ENCODE assay signal across 19 cellular contexts in the genomic region with DNA sequence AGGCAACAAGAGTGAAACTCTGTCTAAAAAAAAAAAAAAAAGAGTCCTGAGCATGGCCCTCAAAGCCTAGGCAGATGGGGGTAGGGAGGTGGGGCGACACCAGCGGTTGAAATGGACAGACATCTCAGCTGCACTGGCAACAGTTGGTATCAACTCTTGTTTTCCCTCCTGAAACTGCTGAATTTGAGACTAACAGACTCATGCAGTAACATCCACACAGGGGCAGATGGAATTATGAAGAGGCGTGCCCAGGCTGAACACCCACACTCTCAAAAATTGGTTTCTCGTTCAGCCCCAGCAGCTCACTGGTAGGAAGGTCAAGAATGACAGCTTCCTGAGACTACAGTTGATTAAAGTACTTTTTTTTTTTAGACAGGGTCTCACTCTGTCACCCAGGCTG. TPM values are rescaled to one million over a fixed set of nuclear protein-coding genes. Genes with fewer than 3 reads are reported as not detected.
DNase-seq lines count a peak whose midpoint lies in the region; ATAC-seq and TF ChIP-seq lines count a peak whose summit lies in the region.
"Had no signal": no experiment of that assay in that cellular context is flagged by ENCODE, and none has a peak within 500 bp of the region (broad histone marks: within the 10 kb centered on the region; RNA-seq: fewer than 3 reads in every experiment).

No MANE protein-coding gene starts in this region.

- CTCF ChIA-PET in PC-9 (lab: Charles Lee), result no interaction called here

- H2AFZ ChIP-seq in PC-9, result no peak overlapping the region

- H3F3A ChIP-seq in PC-9 (ENCODE audit: insufficient read depth, low read depth), result peaks cover 64% of the 10 kb centered on the region

- H3K4me1 ChIP-seq in PC-9 (replicated peaks; ENCODE audit: insufficient read depth) (peaks cover 78% of the 10 kb centered on the region), upper lobe of right lung (peaks cover 36% of the 10 kb centered on the region)

- H3K36me3 Mint-ChIP-seq in activated T-helper 17 cell treated with anti-CD3 and anti-CD28 coated beads, Interleukin-2, amount 50 U/mL, for 72 hours (ENCODE audit: low read depth), result peaks cover 90% of the 10 kb centered on the region
- peaks cover 50% of the 10 kb centered on the region for H3K36me3 Mint-ChIP-seq in effector memory CD8-positive, alpha-beta T cell (ENCODE audit: insufficient read depth)

- peak; percentile 13 for DNase-seq in stimulated activated naive CD4-positive, alpha-beta T cell treated with Interleukin-2 at 50 U/mL for 16 hours (lab: John Stamatoyannopoulos, UW)
- DNase-seq in stimulated activated naive CD4-positive, alpha-beta T cell (lab: John Stamatoyannopoulos, UW), result no peak
- DNase-seq in PC-9, result peak in 1 of 2 experiments; percentile 21
- DNase-seq in upper lobe of right lung, result no peak
- DNase-seq in dedifferentiated amniotic fluid mesenchymal stem cell (ENCODE audit: extremely low spot score), result no peak
- no peak for DNase-seq in Right ventricle myocardium inferior (ENCODE audit: missing footprints)
- no peak for DNase-seq in effector memory CD8-positive, alpha-beta T cell
- DNase-seq: activated CD8-positive, alpha-beta memory T cell treated with anti-CD3 and anti-CD28 coated beads for 24 hours; activated naive CD4-positive, alpha-beta T cell treated with anti-CD3 and anti-CD28 coated beads, Interleukin-2, amount 50 U/mL, for 16 hours; dermis blood vessel endothelial cell; H7; NCI-H1436 treated with DMSO at 0.1 percent for 48 hours; NCI-H510A had no signal

- peak overlapping the region; percentile 65 for H3K4me3 Mint-ChIP-seq in activated T-helper 17 cell treated with anti-CD3 and anti-CD28 coated beads, Interleukin-2, amount 50 U/mL, for 72 hours
- H3K4me3 Mint-ChIP-seq in effector memory CD8-positive, alpha-beta T cell, result no peak overlapping the region
- H3K4me3 Mint-ChIP-seq: brain had no signal

- no TSS peak for BruUV-seq in PC-9 (replicated peaks; lab: Mats Ljungman, UMichigan)

- H3K27ac ChIP-seq in PC-9 (peak overlapping the region; percentile 88), upper lobe of right lung (peak overlapping the region; percentile 55)
- H3K27ac ChIP-seq: gastroesophageal sphincter had no signal

- peaks cover 60% of the 10 kb centered on the region for H3K4me1 Mint-ChIP-seq in activated T-helper 17 cell treated with anti-CD3 and anti-CD28 coated beads, Interleukin-2, amount 50 U/mL, for 72 hours
- peaks cover 42 to 47% of the 10 kb centered on the region in 2 donors for H3K4me1 Mint-ChIP-seq in effector memory CD8-positive, alpha-beta T cell (ENCODE audit: low read depth in 2 of 2)

- H4K20me1 ChIP-seq in PC-9 (ENCODE audit: insufficient read depth), result no peaks in the 10 kb centered on the region

- peak overlapping the region; percentile 90 for H3K27ac Mint-ChIP-seq in activated T-helper 17 cell treated with anti-CD3 and anti-CD28 coated beads, Interleukin-2, amount 50 U/mL, for 72 hours
- no peak overlapping the region for H3K27ac Mint-ChIP-seq in effector memory CD8-positive, alpha-beta T cell

- no peaks in the 10 kb centered on the region for H3K79me2 ChIP-seq in PC-9 (ENCODE audit: low read depth)

- no peaks in the 10 kb centered on the region for H3K27me3 Mint-ChIP-seq in activated T-helper 17 cell treated with anti-CD3 and anti-CD28 coated beads, Interleukin-2, amount 50 U/mL, for 72 hours
- no peaks in the 10 kb centered on the region for H3K27me3 Mint-ChIP-seq in effector memory CD8-positive, alpha-beta T cell
- H3K27me3 Mint-ChIP-seq: brain had no signal

- H3K9me2 ChIP-seq in PC-9 (ENCODE audit: insufficient read depth), result no peaks in the 10 kb centered on the region

- no peaks in the 10 kb centered on the region for H3K9me3 Mint-ChIP-seq in activated T-helper 17 cell treated with anti-CD3 and anti-CD28 coated beads, Interleukin-2, amount 50 U/mL, for 72 hours
- H3K9me3 Mint-ChIP-seq in effector memory CD8-positive, alpha-beta T cell, result no peaks in the 10 kb centered on the region
- H3K9me3 Mint-ChIP-seq: brain had no signal

- H3K27me3 ChIP-seq in PC-9 (ENCODE audit: insufficient read depth, low read depth) (no peaks in the 10 kb centered on the region), upper lobe of right lung (no peaks in the 10 kb centered on the region)
- H3K27me3 ChIP-seq: gastroesophageal sphincter had no signal

- H3K4me2 ChIP-seq in PC-9, result peak overlapping the region; percentile 82
- H3K4me2 ChIP-seq: smooth muscle cell had no signal

- intact Hi-C loops in PC-9 (cut with micrococcal nuclease; ENCODE audit: unreplicated experiment) (no loop called here), upper lobe of right lung (cut with DNase I) (no loop called here), Right ventricle myocardium inferior (cut with DNase I) (no loop called here)

- no peaks in the 10 kb centered on the region for H3K9me3 ChIP-seq in PC-9 (ENCODE audit: insufficient read depth, low read depth)
- no peaks in the 10 kb centered on the region for H3K9me3 ChIP-seq in upper lobe of right lung
- H3K9me3 ChIP-seq: gastroesophageal sphincter had no signal

- H3K36me3 ChIP-seq in PC-9 (ENCODE audit: low read depth), result no peaks in the 10 kb centered on the region
- no peaks in the 10 kb centered on the region for H3K36me3 ChIP-seq in upper lobe of right lung
- H3K36me3 ChIP-seq: gastroesophageal sphincter had no signal

- H3K4me3 ChIP-seq in PC-9 (peak overlapping the region; percentile 9; the same call in 1 of the 2 replicates), upper lobe of right lung (no peak overlapping the region)
- H3K4me3 ChIP-seq: gastroesophageal sphincter, smooth muscle cell had no signal

- peak; percentile 1 for ATAC-seq in activated T-helper 17 cell treated with anti-CD3 and anti-CD28 coated beads, Interleukin-2, amount 50 U/mL, for 72 hours (replicated peaks)
- no peak for ATAC-seq in upper lobe of right lung
- no peak for ATAC-seq in Right ventricle myocardium inferior
- no peak for ATAC-seq in effector memory CD8-positive, alpha-beta T cell (replicated peaks)
- ATAC-seq: left lobe of liver had no signal

- POLR2A ChIA-PET in PC-9 (lab: Charles Lee; ENCODE audit: unreplicated experiment), result no interaction called here

- TF ChIP-seq CTCF in PC-9 (conservative IDR thresholded peaks at IDR 0.05) (no peak), upper lobe of right lung (IDR thresholded peaks at IDR 0.05) (no peak)

RNA-seq across cellular contexts. Expression of gene PBX4, which starts 24.1 kb away (rescaled TPM):
- 5.7 and 7.4 TPM in 2 replicates for total RNA-seq in PC-9 (2021)
- 100 to 1,000 TPM in 1 of 2 donors, 10 to 100 TPM in 1; 63.9 to 101 TPM for total RNA-seq in activated T-helper 17 cell treated with anti-CD3 and anti-CD28 coated beads, Interleukin-2, amount 50 U/mL, for 72 hours
- total RNA-seq in upper lobe of right lung, result 3.4 TPM
- total RNA-seq in Right ventricle myocardium inferior, result not detected
- total RNA-seq: dermis blood vessel endothelial cell had no signal

RNA-seq across cellular contexts. Expression of gene LPAR2, which starts 33.6 kb away (rescaled TPM):
- total RNA-seq in PC-9 (2021) (27.4 and 29.2 TPM in 2 replicates), upper lobe of right lung (23.5 TPM), Right ventricle myocardium inferior (0.57 TPM)
- total RNA-seq in activated T-helper 17 cell treated with anti-CD3 and anti-CD28 coated beads, Interleukin-2, amount 50 U/mL, for 72 hours, result 10 to 100 TPM; 46.3 to 85.6 TPM

RNA-seq across cellular contexts. Expression of gene GMIP, which starts 49.1 kb away (rescaled TPM):
- total RNA-seq in PC-9 (2021) (15.4 and 18.2 TPM in 2 replicates), upper lobe of right lung (37.3 TPM), Right ventricle myocardium inferior (4.5 TPM)
- total RNA-seq in activated T-helper 17 cell treated with anti-CD3 and anti-CD28 coated beads, Interleukin-2, amount 50 U/mL, for 72 hours, result 100 to 1,000 TPM in 1 of 2 donors, 10 to 100 TPM in 1; 79.9 to 100 TPM

RNA-seq across cellular contexts. Expression of gene CILP2, which starts 56.3 kb away (rescaled TPM):
- total RNA-seq in PC-9 (2021) (1.1 and 2.5 TPM in 2 replicates), upper lobe of right lung (0.41 TPM), Right ventricle myocardium inferior (0.30 TPM)
- total RNA-seq in activated T-helper 17 cell treated with anti-CD3 and anti-CD28 coated beads, Interleukin-2, amount 50 U/mL, for 72 hours, result under 1 TPM; 0.26 to 0.97 TPM
- total RNA-seq: SK-MEL-5 had no signal

Comparison
In these comparisons a context has a peak if more than half of its experiments do, and no peak if none do; other contexts are left out.
1. RNA of gene LPAR2, which starts 33.6 kb away (total RNA-seq): 46.3 to 85.6 TPM in activated T-helper 17 cell treated with anti-CD3 and anti-CD28 coated beads, Interleukin-2, amount 50 U/mL, for 72 hours, 27.4 to 29.2 TPM in PC-9 and 23.5 TPM in upper lobe of right lung (single experiment); 0.57 TPM in Right ventricle myocardium inferior (single experiment); every median in the first group is over 10 times any median in the second.